In genomic region chr11:113198907-113199660, GRCh38 we compare ENCODE assay signal across 18 cellular contexts.
"Had no signal": no experiment of that assay in that cellular context is flagged by ENCODE, and none has a peak within 500 bp of the region (broad histone marks: within the 10 kb centered on the region; RNA-seq: fewer than 3 reads in every experiment).

No MANE protein-coding gene starts in this region.

- H3K4me3 ChIP-seq: coronary artery, ovary, skin epidermis, transverse colon had no signal

- H3K36me3 Mint-ChIP-seq: memory B cell; stimulated activated effector memory CD8-positive, alpha-beta T cell treated with anti-CD3 and anti-CD28 coated beads, Interleukin-12 subunit alpha, Interleukin-12 subunit beta, amount 100 ng/mL, for 72 hours; WTC11 had no signal

- DNase-seq: activated CD4-positive, alpha-beta T cell treated with anti-CD3 and anti-CD28 coated beads for 48 hours; activated CD8-positive, alpha-beta memory T cell treated with anti-CD3 and anti-CD28 coated beads, Interleukin-2, amount 50 U/mL, for 48 hours; activated CD8-positive, alpha-beta T cell treated with anti-CD3 and anti-CD28 coated beads, Interleukin-2, amount 10 ng/mL, durations not matched to agents 7 days and 5 days; effector memory CD8-positive, alpha-beta T cell; ovary; retina; transverse colon had no signal

- H3K4me1 Mint-ChIP-seq: memory B cell; stimulated activated effector memory CD8-positive, alpha-beta T cell treated with anti-CD3 and anti-CD28 coated beads, Interleukin-12 subunit alpha, Interleukin-12 subunit beta, amount 100 ng/mL, for 72 hours had no signal

- H3K27ac ChIP-seq: coronary artery, skin epidermis, transverse colon had no signal

- H3K4me1 ChIP-seq: transverse colon had no signal

- H3K27me3 ChIP-seq: ovary, transverse colon had no signal

- H3K27ac Mint-ChIP-seq: activated CD8-positive, alpha-beta T cell treated with anti-CD3 and anti-CD28 coated beads, Interleukin-2, amount 10 ng/mL, durations not matched to agents 7 days and 5 days; effector memory CD8-positive, alpha-beta T cell; memory B cell; stimulated activated effector memory CD8-positive, alpha-beta T cell treated with anti-CD3 and anti-CD28 coated beads, Interleukin-12 subunit alpha, Interleukin-12 subunit beta, amount 100 ng/mL, for 72 hours; T-helper 1 cell treated with Interleukin-12 subunit alpha and Interleukin-12 subunit beta and Interleukin-4 antibody, amounts not matched to agents 30 μg/mL and 1 μg/mL, for 36 hours; WTC11 had no signal

- ATAC-seq: activated CD8-positive, alpha-beta T cell treated with anti-CD3 and anti-CD28 coated beads, Interleukin-2, amount 10 ng/mL, durations not matched to agents 7 days and 5 days; effector memory CD8-positive, alpha-beta T cell; left lobe of liver; SK-N-SH treated with all-trans-retinoic acid at 6 μM for 48 hours; stimulated activated effector memory CD8-positive, alpha-beta T cell treated with anti-CD3 and anti-CD28 coated beads, Interleukin-12 subunit alpha, Interleukin-12 subunit beta, amount 100 ng/mL, for 72 hours; WTC11 had no signal

- H3K36me3 ChIP-seq: ovary, transverse colon had no signal

- FAIRE-seq: astrocyte, islet of Langerhans had no signal

- H3K9me3 Mint-ChIP-seq: effector memory CD8-positive, alpha-beta T cell; memory B cell; neural crest cell; stimulated activated effector memory CD8-positive, alpha-beta T cell treated with anti-CD3 and anti-CD28 coated beads, Interleukin-12 subunit alpha, Interleukin-12 subunit beta, amount 100 ng/mL, for 72 hours; T-helper 1 cell treated with Interleukin-12 subunit alpha and Interleukin-12 subunit beta and Interleukin-4 antibody, amounts not matched to agents 30 μg/mL and 1 μg/mL, for 36 hours; WTC11 had no signal

- H3K4me3 Mint-ChIP-seq: activated CD8-positive, alpha-beta T cell treated with anti-CD3 and anti-CD28 coated beads, Interleukin-2, amount 10 ng/mL, durations not matched to agents 7 days and 5 days; effector memory CD8-positive, alpha-beta T cell; memory B cell; neural crest cell; stimulated activated effector memory CD8-positive, alpha-beta T cell treated with anti-CD3 and anti-CD28 coated beads, Interleukin-12 subunit alpha, Interleukin-12 subunit beta, amount 100 ng/mL, for 72 hours; T-helper 1 cell treated with Interleukin-12 subunit alpha and Interleukin-12 subunit beta and Interleukin-4 antibody, amounts not matched to agents 30 μg/mL and 1 μg/mL, for 36 hours; WTC11 had no signal
